In genomic region chr19:41918095-41918494, GRCh38 we compare ENCODE assay signal across 1 cellular context.
TF ChIP-seq lines count a peak whose summit lies in the region.

No MANE protein-coding gene starts in this region.

TF ChIP-seq in IMR-90, 13 proteins besides CTCF, POLR2A, EP300 and RAD21 (continued from another document):
- TF ChIP-seq, protein P1, sequence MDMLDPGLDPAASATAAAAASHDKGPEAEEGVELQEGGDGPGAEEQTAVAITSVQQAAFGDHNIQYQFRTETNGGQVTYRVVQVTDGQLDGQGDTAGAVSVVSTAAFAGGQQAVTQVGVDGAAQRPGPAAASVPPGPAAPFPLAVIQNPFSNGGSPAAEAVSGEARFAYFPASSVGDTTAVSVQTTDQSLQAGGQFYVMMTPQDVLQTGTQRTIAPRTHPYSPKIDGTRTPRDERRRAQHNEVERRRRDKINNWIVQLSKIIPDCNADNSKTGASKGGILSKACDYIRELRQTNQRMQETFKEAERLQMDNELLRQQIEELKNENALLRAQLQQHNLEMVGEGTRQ (IDR thresholded peaks at IDR 0.05; ENCODE audit: low read depth, low read length), result no peak
- TF ChIP-seq RFX5 (IDR thresholded peaks at IDR 0.05; ENCODE audit: low read depth, low read length) (no peak), BHLHE40 (IDR thresholded peaks at IDR 0.05; ENCODE audit: low read depth, low read length) (no peak), MAZ (IDR thresholded peaks at IDR 0.05; ENCODE audit: borderline replicate concordance, low read depth, low read length) (no peak), FOS (IDR thresholded peaks at IDR 0.05; ENCODE audit: low read depth, low read length) (no peak), CEBPB (IDR thresholded peaks at IDR 0.05; ENCODE audit: low read depth, low read length) (no peak), ELK1 (IDR thresholded peaks at IDR 0.05; ENCODE audit: borderline replicate concordance, low read depth, low read length) (no peak), SMC3 (IDR thresholded peaks at IDR 0.05; ENCODE audit: low read depth, low read length) (no peak), RCOR1 (IDR thresholded peaks at IDR 0.05; ENCODE audit: insufficient replicate concordance, low read length) (no peak)
TF ChIP-seq in IMR-90: peak in this region for 0.
